ENCODE assay signal across 16 cellular contexts in the genomic region with DNA sequence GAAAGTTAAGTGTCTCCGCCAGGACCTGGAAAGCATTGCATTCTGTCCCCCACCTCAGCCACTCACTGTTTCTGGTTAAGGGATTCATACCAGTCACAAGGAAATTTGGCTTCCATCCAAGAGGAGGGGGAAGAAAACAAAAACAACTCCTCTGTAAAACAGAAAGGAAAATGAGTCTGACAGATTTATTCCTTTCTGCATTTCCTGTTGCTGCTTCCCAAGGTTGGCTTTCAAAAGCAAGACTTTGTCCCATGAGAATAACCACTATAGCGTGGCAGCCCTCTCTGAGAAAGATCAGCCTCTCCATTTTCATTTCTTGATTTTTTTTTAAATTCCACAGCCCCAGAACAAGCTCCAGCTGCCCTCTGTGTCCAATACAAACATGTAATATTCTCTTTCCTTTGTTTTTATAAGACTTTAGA.
DNase-seq lines count a peak whose midpoint lies in the region; ATAC-seq and TF ChIP-seq lines count a peak whose summit lies in the region.
"Had no signal": no experiment of that assay in that cellular context is flagged by ENCODE, and none has a peak within 500 bp of the region (broad histone marks: within the 10 kb centered on the region; RNA-seq: fewer than 3 reads in every experiment).

No MANE protein-coding gene starts in this region.

- no peaks in the 10 kb centered on the region for H3K79me2 ChIP-seq in OCI-LY3 (ENCODE audit: low read length)

- H3K4me1 ChIP-seq in OCI-LY3 (ENCODE audit: low read length), result peaks cover 20% of the 10 kb centered on the region
- H3K4me1 ChIP-seq: colonic mucosa had no signal

- no peaks in the 10 kb centered on the region for H3K36me3 ChIP-seq in OCI-LY3 (replicated peaks; ENCODE audit: low read depth, low read length)
- H3K36me3 ChIP-seq: colonic mucosa, tibial artery had no signal

- H3K9me3 ChIP-seq in OCI-LY3 (ENCODE audit: insufficient read depth, low read length), result no peaks in the 10 kb centered on the region
- H3K9me3 ChIP-seq: colonic mucosa, tibial artery had no signal

- no peak overlapping the region for H3K9ac ChIP-seq in OCI-LY3 (ENCODE audit: low read length)

- no peak for ATAC-seq in HG03342 (IDR thresholded peaks at IDR 0.05; ENCODE audit: unreplicated experiment)
- ATAC-seq: sciatic nerve had no signal

- H3K4me2 ChIP-seq in OCI-LY3 (ENCODE audit: low read length), result no peak overlapping the region

- TF ChIP-seq CTCF in OCI-LY3 (IDR thresholded peaks at IDR 0.05; ENCODE audit: low read depth, low read length) (no peak), fibroblast of mammary gland (conservative IDR thresholded peaks at IDR 0.05; ENCODE audit: control insufficient read depth, insufficient read depth, low read depth, low read length) (no peak), GM20000 (IDR thresholded peaks at IDR 0.05; ENCODE audit: extremely low read depth, missing control alignments) (no peak)

- no peaks in the 10 kb centered on the region for H3K27me3 ChIP-seq in OCI-LY3 (ENCODE audit: low read depth, low read length)
- H3K27me3 ChIP-seq: colonic mucosa, tibial artery had no signal

- no peak overlapping the region for H3K4me3 ChIP-seq in OCI-LY3 (ENCODE audit: low read length)
- no peak overlapping the region for H3K4me3 ChIP-seq in fibroblast of mammary gland (ENCODE audit: control insufficient read depth, low read depth, low read length)
- H3K4me3 ChIP-seq: colonic mucosa, lung, tibial artery had no signal

- DNase-seq in NCI-H2107 treated with DMSO at 0.1 percent for 48 hours (lab: John Stamatoyannopoulos, UW; ENCODE audit: unreplicated experiment) (peak; percentile 21), NCI-H2107 (lab: John Stamatoyannopoulos, UW) (no peak), fibroblast of mammary gland (ENCODE audit: low read depth) (peak; percentile 48), retina (peak; percentile 61), GM20000 (ENCODE audit: low spot score) (no peak), SIG-M5 (lab: John Stamatoyannopoulos, UW) (no peak)
- DNase-seq: activated CD4-positive, alpha-beta memory T cell treated with anti-CD3 and anti-CD28 coated beads for 36 hours; activated naive CD4-positive, alpha-beta T cell treated with anti-CD3 and anti-CD28 coated beads, Interleukin-2, amount 10 ng/mL, durations not matched to agents 7 days and 5 days; colonic mucosa; GF-D8; T-helper 2 cell; tibial artery had no signal

- H2AFZ ChIP-seq in OCI-LY3 (ENCODE audit: low read depth, low read length), result 0 out of 2 replicates have a peak overlapping the region, but pooled peaks have one; percentile 1

- no peak overlapping the region for H3K27ac ChIP-seq in OCI-LY3 (ENCODE audit: low read length)
- H3K27ac ChIP-seq: colonic mucosa, tibial artery had no signal

- no peaks in the 10 kb centered on the region for H4K20me1 ChIP-seq in OCI-LY3 (ENCODE audit: insufficient read depth, low read length)

Comparison
In these comparisons a context has a peak if more than half of its experiments do, and no peak if none do; other contexts are left out.
1. DNase-seq: peak in NCI-H2107 treated with DMSO at 0.1 percent for 48 hours (single experiment), fibroblast of mammary gland (single experiment) and retina (single experiment); none in NCI-H2107 (single experiment), GM20000 (single experiment) and SIG-M5 (single experiment).